In genomic region chr14:37658174-37658573, GRCh38 we compare ENCODE assay signal across 25 cellular contexts.
DNase-seq lines count a peak whose midpoint lies in the region; FAIRE-seq lines count a peak whose summit lies in the region.
"Had no signal": no experiment of that assay in that cellular context is flagged by ENCODE, and none has a peak within 500 bp of the region (broad histone marks: within the 10 kb centered on the region; RNA-seq: fewer than 3 reads in every experiment).

No MANE protein-coding gene starts in this region.

- intact Hi-C loops in activated CD4-positive, alpha-beta memory T cell treated with anti-CD3 and anti-CD28 coated beads for 36 hours (cut with micrococcal nuclease) = no loop called here

- no peaks in the 10 kb centered on the region for H3K27me3 Mint-ChIP-seq in activated CD4-positive, alpha-beta memory T cell treated with anti-CD3 and anti-CD28 coated beads for 36 hours
- H3K27me3 Mint-ChIP-seq: activated naive CD4-positive, alpha-beta T cell treated with anti-CD3 and anti-CD28 coated beads, Interleukin-2, amount 50 U/mL, for 24 hours had no signal

- peaks cover 22% of the 10 kb centered on the region for H3K9me3 Mint-ChIP-seq in activated CD4-positive, alpha-beta memory T cell treated with anti-CD3 and anti-CD28 coated beads for 36 hours

- no peak overlapping the region for H3K4me3 Mint-ChIP-seq in activated CD4-positive, alpha-beta memory T cell treated with anti-CD3 and anti-CD28 coated beads for 36 hours
- H3K4me3 Mint-ChIP-seq: activated naive CD4-positive, alpha-beta T cell treated with anti-CD3 and anti-CD28 coated beads, Interleukin-2, amount 50 U/mL, for 24 hours; activated T-helper 1 cell treated with anti-CD3 and anti-CD28 coated beads, Interleukin-12 subunit alpha, Interleukin-12 subunit beta, Interleukin-2, Interleukin-4 antibody, amounts not matched to agents 30 ng/mL and 10 ng/mL and 1 ng/mL, durations not matched to agents 14 hours and 24 hours and 36 hours; naive thymus-derived CD8-positive, alpha-beta T cell had no signal

- H3K4me1 Mint-ChIP-seq in activated CD4-positive, alpha-beta memory T cell treated with anti-CD3 and anti-CD28 coated beads for 36 hours (ENCODE audit: low read depth) = no peaks in the 10 kb centered on the region
- H3K4me1 Mint-ChIP-seq: activated naive CD4-positive, alpha-beta T cell treated with anti-CD3 and anti-CD28 coated beads, Interleukin-2, amount 50 U/mL, for 24 hours; naive thymus-derived CD8-positive, alpha-beta T cell had no signal

- H3K36me3 Mint-ChIP-seq in activated CD4-positive, alpha-beta memory T cell treated with anti-CD3 and anti-CD28 coated beads for 36 hours = no peaks in the 10 kb centered on the region
- H3K36me3 Mint-ChIP-seq: activated naive CD4-positive, alpha-beta T cell treated with anti-CD3 and anti-CD28 coated beads, Interleukin-2, amount 50 U/mL, for 24 hours had no signal

- POLR2A ChIA-PET in activated CD4-positive, alpha-beta memory T cell treated with anti-CD3 and anti-CD28 coated beads for 36 hours (lab: Charles Lee) = no interaction called here

- FAIRE-seq in HTR-8/SVneo (lab: Jason Lieb, UNC) (no peak), urothelium cell line (lab: Jason Lieb, UNC) (no peak)
- FAIRE-seq: GM12892 had no signal

- peak; percentile 8 for DNase-seq in NCI-H2196 (lab: John Stamatoyannopoulos, UW; ENCODE audit: unreplicated experiment)
- DNase-seq in NCI-H2196 treated with DMSO at 0.1 percent for 48 hours (lab: John Stamatoyannopoulos, UW; ENCODE audit: unreplicated experiment) = no peak
- peak; percentile 4 for DNase-seq in NCI-H1092 (lab: John Stamatoyannopoulos, UW)
- peak; percentile 57 for DNase-seq in NCI-H748 treated with DMSO at 0.1 percent for 48 hours (lab: John Stamatoyannopoulos, UW)
- no peak for DNase-seq in activated CD4-positive, alpha-beta memory T cell treated with anti-CD3 and anti-CD28 coated beads for 36 hours
- DNase-seq in stimulated activated CD4-positive, alpha-beta T cell treated with anti-CD3 and anti-CD28 coated beads, Interleukin-12 subunit alpha, Interleukin-12 subunit beta, amount 100 ng/mL, for 4 hours = no peak
- DNase-seq in HTR-8/SVneo (ENCODE audit: insufficient read length, low spot score) = no peak
- DNase-seq in urothelium cell line (ENCODE audit: low spot score) = no peak
- DNase-seq: activated CD4-positive, alpha-beta T cell treated with anti-CD3 and anti-CD28 coated beads for 48 hours; anterior cingulate cortex; BE2C; COR-L47; EL; islet precursor cell; midbrain; naive thymus-derived CD8-positive, alpha-beta T cell; NCI-H1436 treated with DMSO at 0.1 percent for 48 hours; NCI-H510A treated with DMSO at 0.1 percent for 48 hours; occipital lobe; stimulated activated CD4-positive, alpha-beta T cell treated with anti-CD3 and anti-CD28 coated beads, Interleukin-2, amount 100 ng/mL, for 24 hours; substantia nigra; upper lobe of left lung had no signal

- CTCF ChIA-PET in activated CD4-positive, alpha-beta memory T cell treated with anti-CD3 and anti-CD28 coated beads for 36 hours (lab: Charles Lee) = no interaction called here

- no peak overlapping the region for H3K27ac Mint-ChIP-seq in activated CD4-positive, alpha-beta memory T cell treated with anti-CD3 and anti-CD28 coated beads for 36 hours
- H3K27ac Mint-ChIP-seq: activated naive CD4-positive, alpha-beta T cell treated with anti-CD3 and anti-CD28 coated beads, Interleukin-2, amount 50 U/mL, for 24 hours; activated T-helper 1 cell treated with anti-CD3 and anti-CD28 coated beads, Interleukin-12 subunit alpha, Interleukin-12 subunit beta, Interleukin-2, Interleukin-4 antibody, amounts not matched to agents 30 ng/mL and 10 ng/mL and 1 ng/mL, durations not matched to agents 14 hours and 24 hours and 36 hours had no signal

Comparison
In these comparisons a context has a peak if more than half of its experiments do, and no peak if none do; other contexts are left out.
1. DNase-seq: peak in NCI-H2196 (single experiment), NCI-H1092 (single experiment) and NCI-H748 treated with DMSO at 0.1 percent for 48 hours (single experiment); none in NCI-H2196 treated with DMSO at 0.1 percent for 48 hours (single experiment), activated CD4-positive, alpha-beta memory T cell treated with anti-CD3 and anti-CD28 coated beads for 36 hours (single experiment), stimulated activated CD4-positive, alpha-beta T cell treated with anti-CD3 and anti-CD28 coated beads, Interleukin-12 subunit alpha, Interleukin-12 subunit beta, amount 100 ng/mL, for 4 hours (single experiment), HTR-8/SVneo (single experiment) and urothelium cell line (single experiment).